In genomic region chr11:61162092-61162935, GRCh38 we compare ENCODE assay signal across 9 cellular contexts. TPM values are rescaled to one million over a fixed set of nuclear protein-coding genes. Genes with fewer than 3 reads are reported as not detected.
DNase-seq lines count a peak whose midpoint lies in the region; FAIRE-seq lines count a peak whose summit lies in the region.
"Had no signal": no experiment of that assay in that cellular context is flagged by ENCODE, and none has a peak within 500 bp of the region (broad histone marks: within the 10 kb centered on the region; RNA-seq: fewer than 3 reads in every experiment).

No MANE protein-coding gene starts in this region.

- H3K9ac ChIP-seq in HUES64 (ENCODE audit: low read depth, low read length), result peak overlapping the region; percentile 93; the same call in 1 of the 2 replicates

- peak; percentile 40 for DNase-seq in COR-L47 (lab: John Stamatoyannopoulos, UW)
- DNase-seq in SHP77 treated with DMSO at 0.1 percent for 48 hours (lab: John Stamatoyannopoulos, UW), result peak; percentile 47
- peak; percentile 26 for DNase-seq in urothelium cell line (ENCODE audit: low spot score)
- DNase-seq in NCI-H2081 treated with DMSO at 0.1 percent for 48 hours (lab: John Stamatoyannopoulos, UW), result no peak
- no peak for DNase-seq in T1000 (lab: John Stamatoyannopoulos, UW)

- H3K4me1 ChIP-seq in HUES64 (ENCODE audit: insufficient read depth, low read length) (peaks cover 23% of the 10 kb centered on the region), mononuclear cell (ENCODE audit: insufficient read depth, low read length) (peaks cover 73% of the 10 kb centered on the region)

- 88% methylated on average over 8 of the region's 8 CpGs for WGBS in HUES64

- H3K4me3 ChIP-seq in HUES64 (ENCODE audit: low read length) (peak overlapping the region; percentile 85), mononuclear cell (ENCODE audit: low read length) (peak overlapping the region; percentile 52)

- H3K9me3 ChIP-seq in HUES64 (ENCODE audit: insufficient read depth, low read depth, low read length) (no peaks in the 10 kb centered on the region), mononuclear cell (ENCODE audit: low read depth, low read length) (no peaks in the 10 kb centered on the region)

- H3K27ac Mint-ChIP-seq in dendritic cell treated with granulocyte-macrophage colony-stimulating factor and Interleukin-4, amounts not matched to agents 40 ng/mL and 50 ng/mL, for 4 days, result peak overlapping the region; percentile 93

- peaks cover 4% of the 10 kb centered on the region; the same call in 1 of the 2 replicates for H3K36me3 ChIP-seq in HUES64 (ENCODE audit: insufficient read depth, low read length)

- H3K9me3 Mint-ChIP-seq in dendritic cell treated with granulocyte-macrophage colony-stimulating factor and Interleukin-4, amounts not matched to agents 40 ng/mL and 50 ng/mL, for 4 days, result no peaks in the 10 kb centered on the region

- intact Hi-C loops in dendritic cell treated with granulocyte-macrophage colony-stimulating factor and Interleukin-4, amounts not matched to agents 40 ng/mL and 50 ng/mL, for 4 days (cut with micrococcal nuclease), result no loop called here

- no peak for FAIRE-seq in urothelium cell line (lab: Jason Lieb, UNC)

- H3K36me3 Mint-ChIP-seq in dendritic cell treated with granulocyte-macrophage colony-stimulating factor and Interleukin-4, amounts not matched to agents 40 ng/mL and 50 ng/mL, for 4 days (ENCODE audit: low read depth), result peaks cover 15% of the 10 kb centered on the region

- H3K27me3 Mint-ChIP-seq in dendritic cell treated with granulocyte-macrophage colony-stimulating factor and Interleukin-4, amounts not matched to agents 40 ng/mL and 50 ng/mL, for 4 days, result no peaks in the 10 kb centered on the region

- H3K27me3 ChIP-seq in HUES64 (ENCODE audit: insufficient read depth, low read length) (no peaks in the 10 kb centered on the region), mononuclear cell (ENCODE audit: insufficient read depth, low read length) (no peaks in the 10 kb centered on the region)

- H3K4me3 Mint-ChIP-seq in dendritic cell treated with granulocyte-macrophage colony-stimulating factor and Interleukin-4, amounts not matched to agents 40 ng/mL and 50 ng/mL, for 4 days, result peak overlapping the region; percentile 81

- peak overlapping the region; percentile 97; the same call in 1 of the 2 replicates for H3K27ac ChIP-seq in HUES64 (ENCODE audit: low read depth, low read length)

- peaks cover 67% of the 10 kb centered on the region for H3K4me1 Mint-ChIP-seq in dendritic cell treated with granulocyte-macrophage colony-stimulating factor and Interleukin-4, amounts not matched to agents 40 ng/mL and 50 ng/mL, for 4 days (ENCODE audit: low read depth)

RNA-seq across cellular contexts. Expression of gene VPS37C, which starts 1.1 kb away (rescaled TPM):
- polyA plus RNA-seq in HUES64 (2013, experiment 1 of 2), result 14.4 TPM
- polyA plus RNA-seq in HUES64 (2013, experiment 2 of 2), result 17.2 TPM
- 5.5 TPM for total RNA-seq in mononuclear cell

RNA-seq across cellular contexts. Expression of gene PGA3, which starts 41.0 kb away (rescaled TPM):
- not detected for polyA plus RNA-seq in HUES64 (2013, experiment 1 of 2)
- polyA plus RNA-seq in HUES64 (2013, experiment 2 of 2), result 0.44 TPM
- total RNA-seq in mononuclear cell, result 0.21 TPM
- total RNA-seq: T-helper 1 cell treated with Interleukin-12 subunit alpha and Interleukin-12 subunit beta and Interleukin-4 antibody, amounts not matched to agents 30 ng/mL and 1 ng/mL, for 36 hours had no signal

RNA-seq across cellular contexts. Expression of gene PGA4, which starts 59.8 kb away (rescaled TPM):
- polyA plus RNA-seq in HUES64 (2013, experiment 1 of 2), result 1.1 TPM
- polyA plus RNA-seq in HUES64 (2013, experiment 2 of 2), result 0.76 TPM
- 0.21 TPM for total RNA-seq in mononuclear cell
- total RNA-seq: T-helper 1 cell treated with Interleukin-12 subunit alpha and Interleukin-12 subunit beta and Interleukin-4 antibody, amounts not matched to agents 30 ng/mL and 1 ng/mL, for 36 hours had no signal

Comparison
In these comparisons a context has a peak if more than half of its experiments do, and no peak if none do; other contexts are left out.
1. DNase-seq: peak in COR-L47 (single experiment), SHP77 treated with DMSO at 0.1 percent for 48 hours (single experiment) and urothelium cell line (single experiment); none in NCI-H2081 treated with DMSO at 0.1 percent for 48 hours (single experiment) and T1000 (single experiment).